20 cellular contexts compared by ENCODE assay signal in the genomic region with DNA sequence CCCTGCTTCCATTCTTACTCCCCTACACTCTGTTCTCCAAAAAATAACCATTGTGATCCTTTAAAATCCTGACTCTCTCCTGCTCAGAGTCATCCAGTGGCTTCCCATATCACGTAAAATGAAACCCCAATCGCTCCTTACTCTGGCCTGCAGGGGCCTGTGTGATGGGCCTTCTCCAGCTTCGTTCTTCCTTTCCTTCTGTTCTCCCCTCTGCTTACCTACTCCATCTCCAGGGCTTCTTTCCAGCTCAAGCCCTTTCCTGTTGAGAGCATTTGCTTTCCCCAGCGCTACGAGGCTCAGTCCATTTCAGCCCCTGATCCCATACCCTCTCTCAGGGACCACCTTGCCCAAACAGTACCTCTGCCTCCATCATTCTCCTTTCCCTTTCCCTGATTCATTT.
DNase-seq lines count a peak whose midpoint lies in the region; ATAC-seq, FAIRE-seq and TF ChIP-seq lines count a peak whose summit lies in the region.
"Had no signal": no experiment of that assay in that cellular context is flagged by ENCODE, and none has a peak within 500 bp of the region (broad histone marks: within the 10 kb centered on the region; RNA-seq: fewer than 3 reads in every experiment).

No MANE protein-coding gene starts in this region.

- no peak for TF ChIP-seq RAD21 in H1 (IDR thresholded peaks at IDR 0.05 in 1 of 2, conservative IDR thresholded peaks at IDR 0.05 in 1 of 2; ENCODE audit: low read depth in 2 of 2, low read length in 2 of 2)

- no peaks in the 10 kb centered on the region for H3K36me3 ChIP-seq in H1 (ENCODE audit: control insufficient read depth in 2 of 4, insufficient read depth in 4 of 4, low read length in 3 of 4)
- no peaks in the 10 kb centered on the region for H3K36me3 ChIP-seq in mesenchymal stem cell (ENCODE audit: control insufficient read depth in 1 of 2, insufficient read depth in 2 of 2, low read depth in 1 of 2, low read length in 2 of 2)
- H3K36me3 ChIP-seq: SJSA1 had no signal

- H2BK5ac ChIP-seq in H1 (ENCODE audit: low read depth, low read length) (peak overlapping the region; percentile 32; the same call in 1 of the 2 replicates), mesenchymal stem cell (ENCODE audit: low read depth, low read length, poor library complexity, severe bottlenecking) (no peak overlapping the region)

- no peaks in the 10 kb centered on the region for H3K79me1 ChIP-seq in H1 (ENCODE audit: low read depth, low read length)
- H3K79me1 ChIP-seq in mesenchymal stem cell (replicated peaks; ENCODE audit: low read length, poor library complexity, severe bottlenecking), result no peaks in the 10 kb centered on the region

- no peak overlapping the region for H4K5ac ChIP-seq in H1 (ENCODE audit: insufficient read length, low read depth, low read length)

- ATAC-seq in activated T-cell treated with anti-CD3 and anti-CD28 coated beads, Interleukin-2, amount 50 U/mL, for 72 hours (replicated peaks in 1 of 2), result no peak
- ATAC-seq: GM12878 had no signal

- peak overlapping the region; percentile 36; the same call in 1 of the 2 replicates for H2BK20ac ChIP-seq in H1 (ENCODE audit: low read length)

- H3K4me3 Mint-ChIP-seq in activated T-cell treated with anti-CD3 and anti-CD28 coated beads, Interleukin-2, amount 50 U/mL, for 72 hours, result no peak overlapping the region
- H3K4me3 Mint-ChIP-seq: IgD-negative memory B cell had no signal

- H3K9me3 ChIP-seq in H1 (ENCODE audit: insufficient read depth in 2 of 2, low read depth in 1 of 2, low read length in 1 of 2), result no peaks in the 10 kb centered on the region
- no peaks in the 10 kb centered on the region for H3K9me3 ChIP-seq in mesenchymal stem cell (ENCODE audit: control insufficient read depth, low read length)
- H3K9me3 ChIP-seq: SJSA1 had no signal

- peak overlapping the region; percentile 20 for H4K91ac ChIP-seq in H1 (replicated peaks; ENCODE audit: insufficient read length, low read length)
- no peak overlapping the region for H4K91ac ChIP-seq in mesenchymal stem cell (ENCODE audit: low read length)

- CTCF ChIA-PET in H1 (lab: Charles Lee; ENCODE audit: partially characterized antibody), result no interaction called here

- H3K79me2 ChIP-seq in H1 (ENCODE audit: control insufficient read depth in 1 of 2, insufficient read depth in 2 of 2, low read length in 2 of 2), result no peaks in the 10 kb centered on the region

- no peak for DNase-seq in activated T-cell treated with anti-CD3 and anti-CD28 coated beads, Interleukin-2, amount 50 U/mL, for 72 hours
- no peak for DNase-seq in activated T-cell treated with anti-CD3 and anti-CD28 coated beads, Interleukin-2, amount 50 U/mL, for 1 hour
- no peak for DNase-seq in H1 (ENCODE audit: low read depth in 1 of 2, low spot score in 2 of 2)
- no peak for DNase-seq in mesenchymal stem cell
- DNase-seq in stimulated activated CD4-positive, alpha-beta T cell treated with anti-CD3 and anti-CD28 coated beads, Interleukin-15, amount 100 ng/mL, for 24 hours, result no peak
- no peak for DNase-seq in amniotic stem cell (lab: John Stamatoyannopoulos, UW)
- DNase-seq in COLO668 (lab: John Stamatoyannopoulos, UW; ENCODE audit: unreplicated experiment), result no peak
- no peak for DNase-seq in activated gamma-delta T cell treated with Interleukin-2 at 50 U/mL for 16 hours
- DNase-seq: DMS79, HCEC 1CT, MV-4-11, NCI-H1105 treated with DMSO at 0.1 percent for 48 hours, NCI-H2029 treated with DMSO at 0.1 percent for 48 hours, NCI-H524 treated with DMSO at 0.1 percent for 48 hours had no signal

- peaks cover 7% of the 10 kb centered on the region for H3K4me1 Mint-ChIP-seq in activated T-cell treated with anti-CD3 and anti-CD28 coated beads, Interleukin-2, amount 50 U/mL, for 72 hours (ENCODE audit: low read depth)
- H3K4me1 Mint-ChIP-seq: IgD-negative memory B cell had no signal

- no peak overlapping the region for H3K9ac ChIP-seq in H1 (replicated peaks in 1 of 4; ENCODE audit: extremely low read depth in 1 of 4, low read depth in 3 of 4, low read length in 3 of 4)
- H3K9ac ChIP-seq in mesenchymal stem cell (ENCODE audit: low read length), result no peak overlapping the region

- H3K36me3 Mint-ChIP-seq in activated T-cell treated with anti-CD3 and anti-CD28 coated beads, Interleukin-2, amount 50 U/mL, for 72 hours (ENCODE audit: insufficient read depth in 2 of 2), result no peaks in the 10 kb centered on the region

- H2AK5ac ChIP-seq in H1 (ENCODE audit: low read depth, low read length) (no peak overlapping the region), mesenchymal stem cell (ENCODE audit: low read length, severe bottlenecking) (peak overlapping the region; percentile 9)

- H3K27ac Mint-ChIP-seq in activated T-cell treated with anti-CD3 and anti-CD28 coated beads, Interleukin-2, amount 50 U/mL, for 72 hours, result peak overlapping the region; percentile 9
- H3K27ac Mint-ChIP-seq: IgD-negative memory B cell had no signal

- H3K4me2 ChIP-seq in H1 (ENCODE audit: insufficient read depth in 1 of 2, low read depth in 2 of 2, low read length in 2 of 2) (no peak overlapping the region), mesenchymal stem cell (ENCODE audit: low read length, poor library complexity, severe bottlenecking) (no peak overlapping the region)

- no peaks in the 10 kb centered on the region for H3K23me2 ChIP-seq in H1 (ENCODE audit: low read depth, low read length)

- H3K23ac ChIP-seq in H1 (ENCODE audit: insufficient read length) (no peak overlapping the region), mesenchymal stem cell (ENCODE audit: low read length in 2 of 2) (no peak overlapping the region)

- H2AFZ ChIP-seq in H1 (ENCODE audit: low read length) (peak overlapping the region; percentile 72), mesenchymal stem cell (ENCODE audit: low read depth, low read length) (no peak overlapping the region)

- H2BK12ac ChIP-seq in H1 (ENCODE audit: low read depth, low read length), result peak overlapping the region; percentile 42; the same call in 1 of the 2 replicates
- peak overlapping the region in 1 of 2 experiments; percentile 89 for H2BK12ac ChIP-seq in mesenchymal stem cell (ENCODE audit: low read length in 2 of 2)

- no peak for FAIRE-seq in H1 (lab: Jason Lieb, UNC)
- FAIRE-seq: GM12878, HTR-8/SVneo, RCC 7860 had no signal

- H3K9me3 Mint-ChIP-seq in activated T-cell treated with anti-CD3 and anti-CD28 coated beads, Interleukin-2, amount 50 U/mL, for 72 hours, result no peaks in the 10 kb centered on the region
- H3K9me3 Mint-ChIP-seq: IgD-negative memory B cell had no signal

- no peak overlapping the region for H4K8ac ChIP-seq in H1 (ENCODE audit: extremely low read depth, insufficient read depth, low read length)
- no peak overlapping the region for H4K8ac ChIP-seq in mesenchymal stem cell (ENCODE audit: low read length)

- H3K18ac ChIP-seq in H1 (ENCODE audit: extremely low read depth, low read length) (no peak overlapping the region), mesenchymal stem cell (ENCODE audit: low read depth in 1 of 2, low read length in 2 of 2) (peak overlapping the region in 1 of 2 experiments; percentile 34)

- no peak for TF ChIP-seq POLR2A in H1 (IDR thresholded peaks at IDR 0.05; ENCODE audit: control extremely low read depth in 1 of 2, low read depth in 2 of 2, low read length in 2 of 2)

- H3K4me3 ChIP-seq in H1 (ENCODE audit: extremely low read depth in 1 of 4, insufficient read depth in 2 of 4, low read depth in 3 of 4, low read length in 4 of 4), result no peak overlapping the region
- H3K4me3 ChIP-seq in mesenchymal stem cell (ENCODE audit: insufficient read depth in 1 of 2, low read depth in 1 of 2, low read length in 2 of 2), result no peak overlapping the region
- H3K4me3 ChIP-seq: GM12878, SJSA1 had no signal

- H3K27ac ChIP-seq in H1 (ENCODE audit: low read depth, low read length), result no peak overlapping the region
- H3K27ac ChIP-seq in mesenchymal stem cell (ENCODE audit: low read length, poor library complexity, severe bottlenecking), result no peak overlapping the region
- H3K27ac ChIP-seq: C4-2B, SJSA1 had no signal

- H3K4me1 ChIP-seq in H1 (replicated peaks in 1 of 4; ENCODE audit: control insufficient read depth in 3 of 4, insufficient read depth in 4 of 4, low read length in 3 of 4) (peaks cover 0 to 9% (median 3%) of the 10 kb centered on the region in 4 experiments; a peak in 3 of 7 replicates), mesenchymal stem cell (ENCODE audit: control insufficient read depth, insufficient read depth, low read depth, low read length) (peaks cover 2% of the 10 kb centered on the region)

- no peaks in the 10 kb centered on the region for H3K27me3 Mint-ChIP-seq in activated T-cell treated with anti-CD3 and anti-CD28 coated beads, Interleukin-2, amount 50 U/mL, for 72 hours (ENCODE audit: low read depth)
- H3K27me3 Mint-ChIP-seq: IgD-negative memory B cell had no signal

- no peaks in the 10 kb centered on the region for H4K20me1 ChIP-seq in H1 (replicated peaks in 1 of 2; ENCODE audit: control insufficient read depth in 1 of 2, insufficient read depth in 2 of 2, low read length in 2 of 2)

- no peak for TF ChIP-seq EP300 in H1 (IDR thresholded peaks at IDR 0.05; ENCODE audit: borderline replicate concordance in 1 of 2, low read depth in 2 of 2, low read length in 2 of 2)

- H3K4ac ChIP-seq in H1 (replicated peaks; ENCODE audit: insufficient read length, low read depth, low read length) (no peak overlapping the region), mesenchymal stem cell (ENCODE audit: low read depth in 1 of 2, low read length in 2 of 2) (peak overlapping the region in 1 of 2 experiments; percentile 73)

- WGBS in H1 (ENCODE audit: extremely low coverage in 1 of 2, insufficient coverage in 1 of 2, insufficient read length in 1 of 2, insufficient replicate concordance in 2 of 2, low coverage in 1 of 2, low lambda C conversion rate in 2 of 2, missing lambda C conversion rate in 1 of 2), 2 experiments, result 68% methylated on average over 5 of the region's 5 CpGs; no CpG with 5 or more reads in 1 of the 2 experiments
- WGBS in mesenchymal stem cell, result 86% methylated on average over 5 of the region's 5 CpGs

- H2BK15ac ChIP-seq in H1 (ENCODE audit: low read length) (no peak overlapping the region), mesenchymal stem cell (ENCODE audit: low read depth, poor library complexity, severe bottlenecking) (no peak overlapping the region)

- POLR2A ChIA-PET in H1 (lab: Charles Lee; ENCODE audit: partially characterized antibody), result no interaction called here

- no peak for TF ChIP-seq CTCF in H1 (IDR thresholded peaks at IDR 0.05; ENCODE audit: control extremely low read depth in 1 of 3, insufficient read depth in 1 of 3, low read depth in 1 of 3, low read length in 3 of 3)

- no peaks in the 10 kb centered on the region; a peak in 1 of 7 replicates for H3K27me3 ChIP-seq in H1 (replicated peaks in 1 of 4; ENCODE audit: control insufficient read depth in 3 of 4, extremely low read depth in 1 of 4, insufficient read depth in 3 of 4, low read length in 3 of 4)
- H3K27me3 ChIP-seq in mesenchymal stem cell (ENCODE audit: control insufficient read depth in 1 of 2, insufficient read depth in 1 of 2, low read length in 2 of 2), result no peaks in the 10 kb centered on the region
- H3K27me3 ChIP-seq: SJSA1 had no signal

- no peak overlapping the region for H3K14ac ChIP-seq in H1 (ENCODE audit: insufficient read length)
- peak overlapping the region in 1 of 2 experiments; percentile 28 for H3K14ac ChIP-seq in mesenchymal stem cell (ENCODE audit: low read length in 2 of 2)

- no peak overlapping the region for H3K56ac ChIP-seq in H1 (replicated peaks; ENCODE audit: insufficient read length, low read depth, low read length)

- peak overlapping the region; percentile 0 for H2BK120ac ChIP-seq in H1 (replicated peaks; ENCODE audit: low read depth, low read length)
- H2BK120ac ChIP-seq in mesenchymal stem cell (ENCODE audit: low read depth, low read length), result no peak overlapping the region
